ENCODE assay signal across 17 cellular contexts in the genomic region with DNA sequence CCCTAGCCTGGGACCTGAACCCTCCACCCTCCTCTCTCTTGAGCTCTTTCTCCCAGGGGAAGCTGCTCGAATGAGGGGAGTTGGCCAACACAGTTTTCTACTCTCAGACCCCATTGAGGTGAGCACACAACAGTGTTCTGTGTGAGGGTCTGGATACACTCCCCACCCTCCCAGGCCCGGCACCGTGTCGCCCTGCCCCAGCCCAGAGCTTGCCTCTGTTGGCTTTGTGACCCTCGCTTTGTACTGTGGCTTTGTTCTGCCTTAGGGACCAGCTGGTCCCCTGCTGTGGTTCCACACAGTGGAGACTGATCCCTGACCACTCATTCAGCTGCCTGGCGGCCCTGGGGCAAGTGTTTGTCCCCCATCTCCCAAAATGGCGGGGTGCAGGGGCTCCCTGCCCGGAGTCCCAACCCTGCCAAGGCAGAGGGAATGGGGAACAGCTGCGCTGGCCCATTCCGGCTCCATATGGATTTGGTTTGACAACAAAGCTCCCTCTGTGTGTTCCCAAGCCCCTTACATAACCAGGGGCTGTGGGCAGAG. TPM values are rescaled to one million over a fixed set of nuclear protein-coding genes. Genes with fewer than 3 reads are reported as not detected.
DNase-seq lines count a peak whose midpoint lies in the region; ATAC-seq and TF ChIP-seq lines count a peak whose summit lies in the region.
"Had no signal": no experiment of that assay in that cellular context is flagged by ENCODE, and none has a peak within 500 bp of the region (broad histone marks: within the 10 kb centered on the region; RNA-seq: fewer than 3 reads in every experiment).

No MANE protein-coding gene starts in this region.

- WGBS in adrenal gland, 4 donors: 85 to 91% (median 88%) methylated on average over 6 to 10 of the region's 10 CpGs
- WGBS in testis, 2 donors: 54 to 68% methylated on average over 5 to 10 of the region's 10 CpGs

- TF ChIP-seq POLR2A in adrenal gland (IDR thresholded peaks at IDR 0.05): no peak
- TF ChIP-seq POLR2A in testis (IDR thresholded peaks at IDR 0.05): no peak

- H3K4me3 ChIP-seq in adrenal gland (no peak overlapping the region), testis (no peak overlapping the region)
- H3K4me3 ChIP-seq: psoas muscle, SJSA1 had no signal

- peak in 1 of 7 donors; percentile 15 for DNase-seq in adrenal gland
- DNase-seq in cardiac septum (ENCODE audit: low spot score): peak; percentile 70
- no peak for DNase-seq in neural crest cell (ENCODE audit: low read depth, low spot score)
- DNase-seq in testis: no peak
- DNase-seq in NCI-H510A treated with DMSO at 0.1 percent for 48 hours (lab: John Stamatoyannopoulos, UW): no peak
- no peak for DNase-seq in NCI-H2196 treated with DMSO at 0.1 percent for 48 hours (lab: John Stamatoyannopoulos, UW; ENCODE audit: unreplicated experiment)
- DNase-seq in NCI-H774 (lab: John Stamatoyannopoulos, UW): no peak
- DNase-seq: activated CD4-positive, alpha-beta T cell treated with anti-CD3 and anti-CD28 coated beads for 1 hour; activated naive CD4-positive, alpha-beta T cell treated with Interleukin-2 at 50 U/mL for 16 hours; BE2C; DMS153; foreskin fibroblast; MV-4-11; NCI-H226; psoas muscle had no signal

- H3K27me3 ChIP-seq in adrenal gland: no peaks in the 10 kb centered on the region
- no peaks in the 10 kb centered on the region for H3K27me3 ChIP-seq in testis
- H3K27me3 ChIP-seq: BE2C, SJSA1 had no signal

- peak overlapping the region; percentile 81 for H3K27ac Mint-ChIP-seq in neural crest cell (ENCODE audit: unreplicated experiment)

- H3K4me1 ChIP-seq in adrenal gland (replicated peaks in 1 of 2) (peaks cover 48 to 66% of the 10 kb centered on the region in 2 donors), testis (peaks cover 79% of the 10 kb centered on the region)
- H3K4me1 ChIP-seq: BE2C had no signal

- H3K27ac ChIP-seq in adrenal gland: peak overlapping the region in 3 of 5 donors; percentile 56 to 68 (median 56)
- H3K27ac ChIP-seq in testis: peak overlapping the region; percentile 12 to 87
- H3K27ac ChIP-seq: psoas muscle, SJSA1 had no signal

- H3K9me3 ChIP-seq in adrenal gland (replicated peaks in 1 of 3) (no peaks in the 10 kb centered on the region), testis (no peaks in the 10 kb centered on the region)
- H3K9me3 ChIP-seq: BE2C, psoas muscle, SJSA1 had no signal

- no peak for TF ChIP-seq CTCF in adrenal gland (IDR thresholded peaks at IDR 0.05)
- TF ChIP-seq CTCF in neural crest cell (conservative IDR thresholded peaks at IDR 0.05): no peak
- TF ChIP-seq CTCF in testis (IDR thresholded peaks at IDR 0.05): no peak

- no peak for ATAC-seq in GM18498 (IDR thresholded peaks at IDR 0.05; ENCODE audit: unreplicated experiment)

- H3K4me3 Mint-ChIP-seq in neural crest cell: peak overlapping the region; percentile 41

- intact Hi-C loops in adrenal gland (cut with DNase I) (no loop called here), cardiac septum (cut with DNase I) (no loop called here), testis (cut with DNase I; ENCODE audit: low total_unique reads) (no loop called here)

- peaks cover 31% of the 10 kb centered on the region for H3K4me1 Mint-ChIP-seq in neural crest cell

- H3K27me3 Mint-ChIP-seq in neural crest cell (ENCODE audit: low read depth): no peaks in the 10 kb centered on the region

- no peaks in the 10 kb centered on the region for H3K36me3 Mint-ChIP-seq in neural crest cell (ENCODE audit: low read depth)

- no peaks in the 10 kb centered on the region for H3K9me3 Mint-ChIP-seq in neural crest cell

- H3K36me3 ChIP-seq in adrenal gland (replicated peaks in 1 of 2) (no peaks in the 10 kb centered on the region), testis (ENCODE audit: low read depth, missing control alignments) (no peaks in the 10 kb centered on the region)
- H3K36me3 ChIP-seq: BE2C, SJSA1 had no signal

RNA-seq across cellular contexts. Expression of gene ST3GAL4, which starts 8.3 kb away (rescaled TPM):
- total RNA-seq in adrenal gland (100 to 1,000 TPM; 119 to 359 (median 144) TPM), cardiac septum (55.1 TPM), neural crest cell (22.4 and 23.1 TPM in 2 replicates), testis (100 to 1,000 TPM; 212 to 221 TPM)
- polyA plus RNA-seq in adrenal gland (100 to 1,000 TPM; 210 to 265 (median 254) TPM), testis (ENCODE audit: insufficient read depth, low read depth, low replicate concordance) (102 TPM)

RNA-seq across cellular contexts. Expression of gene DCPS, which starts 59.9 kb away (rescaled TPM):
- 10 to 100 TPM in 7 of 8 donors, 1 to 10 TPM in 1; 8.3 to 22.2 (median 18.8) TPM for total RNA-seq in adrenal gland
- 10 to 100 TPM; 18.2 to 45.5 (median 22.4) TPM for polyA plus RNA-seq in adrenal gland
- total RNA-seq in cardiac septum: 9.9 TPM
- 22.9 and 23.3 TPM in 2 replicates for total RNA-seq in neural crest cell
- total RNA-seq in testis: 10 to 100 TPM; 16.9 to 20.9 TPM
- polyA plus RNA-seq in testis (ENCODE audit: insufficient read depth, low read depth, low replicate concordance): 16.8 TPM
